Comparison of ENCODE assay signal across 27 cellular contexts in the genomic region with DNA sequence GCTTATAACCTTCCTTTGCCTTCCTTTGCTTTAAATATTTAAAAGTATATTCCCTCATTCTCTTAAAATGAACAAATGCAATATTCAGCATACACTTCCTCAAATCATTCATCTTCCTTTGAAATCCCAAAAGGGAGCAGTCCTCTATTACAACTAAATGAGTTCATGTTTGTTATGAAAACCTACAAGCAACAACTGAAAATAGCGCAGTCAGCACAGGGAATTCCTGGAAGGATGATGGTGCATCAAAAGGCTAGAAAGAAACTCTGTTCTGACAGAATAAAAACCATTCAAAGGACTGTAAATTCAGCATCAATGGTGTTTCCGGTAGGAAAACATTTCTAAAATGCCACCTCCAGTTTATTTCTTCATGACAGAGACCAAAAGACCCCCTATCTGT. TPM values are rescaled to one million over a fixed set of nuclear protein-coding genes. Genes with fewer than 3 reads are reported as not detected.
DNase-seq lines count a peak whose midpoint lies in the region; ATAC-seq, FAIRE-seq and TF ChIP-seq lines count a peak whose summit lies in the region.
"Had no signal": no experiment of that assay in that cellular context is flagged by ENCODE, and none has a peak within 500 bp of the region (broad histone marks: within the 10 kb centered on the region; RNA-seq: fewer than 3 reads in every experiment).

No MANE protein-coding gene starts in this region.

- TF ChIP-seq POLR2A in Peyer's patch (IDR thresholded peaks at IDR 0.05): no peak

- H3K4me3 Mint-ChIP-seq in GM23338 (peak overlapping the region; percentile 80), astrocyte (ENCODE audit: unreplicated experiment) (peak overlapping the region; percentile 92), nephron progenitor cell (peak overlapping the region; percentile 91)
- H3K4me3 Mint-ChIP-seq: activated B cell treated with CpG ODN at 0.5 μM for 24 hours; activated naive CD4-positive, alpha-beta T cell treated with anti-CD3 and anti-CD28 coated beads for 36 hours; activated T-helper 1 cell treated with anti-CD3 and anti-CD28 coated beads, Interleukin-12 subunit alpha, Interleukin-12 subunit beta, Interleukin-2, Interleukin-4 antibody, amounts not matched to agents 30 ng/mL and 10 ng/mL and 1 ng/mL, durations not matched to agents 14 hours and 24 hours and 36 hours; naive thymus-derived CD8-positive, alpha-beta T cell had no signal

- H3K4me1 ChIP-seq in GM23338 (ENCODE audit: insufficient read depth) (peaks cover 60% of the 10 kb centered on the region), astrocyte (ENCODE audit: insufficient read depth, low read length) (peaks cover 11% of the 10 kb centered on the region), Peyer's patch (peaks cover 0 to 26% (median 12%) of the 10 kb centered on the region in 4 donors)
- H3K4me1 ChIP-seq: BE2C had no signal

- ATAC-seq in GM23338: no peak
- ATAC-seq: naive thymus-derived CD8-positive, alpha-beta T cell had no signal

- DNase-seq in GM23338 (ENCODE audit: low spot score) (peak; percentile 36), NCI-H69 (lab: John Stamatoyannopoulos, UW) (peak; percentile 28), astrocyte (ENCODE audit: low read depth) (no peak), nephron progenitor cell (no peak), pons (ENCODE audit: low spot score) (no peak), NCI-H1417 (lab: John Stamatoyannopoulos, UW) (no peak), Peyer's patch (no peak), NCI-H2196 treated with DMSO at 0.1 percent for 48 hours (lab: John Stamatoyannopoulos, UW; ENCODE audit: unreplicated experiment) (no peak)
- DNase-seq: ACHN; activated B cell treated with CpG ODN at 0.5 μM for 24 hours; activated CD4-positive, alpha-beta T cell treated with anti-CD3 and anti-CD28 coated beads, Interleukin-2, amount 50 U/mL, for 4 hours; activated naive CD4-positive, alpha-beta T cell treated with anti-CD3 and anti-CD28 coated beads for 36 hours; adrenal gland; BE2C; effector CD4-positive, alpha-beta T cell; naive thymus-derived CD8-positive, alpha-beta T cell; NCI-H1417 treated with DMSO at 0.1 percent for 48 hours; NCI-H2107; NCI-H446; ovary; SHP77; T1000; trophoblast cell had no signal

- peak overlapping the region; percentile 56 for H3K4me3 ChIP-seq in GM23338
- no peak overlapping the region for H3K4me3 ChIP-seq in astrocyte (ENCODE audit: insufficient read depth, low read depth, low read length)
- no peak overlapping the region for H3K4me3 ChIP-seq in Peyer's patch
- H3K4me3 ChIP-seq: adrenal gland, HAP-1, ovary had no signal

- no peak overlapping the region for H3K27ac Mint-ChIP-seq in GM23338
- peak overlapping the region; percentile 10 for H3K27ac Mint-ChIP-seq in astrocyte (ENCODE audit: unreplicated experiment)
- no peak overlapping the region for H3K27ac Mint-ChIP-seq in nephron progenitor cell
- H3K27ac Mint-ChIP-seq: activated B cell treated with CpG ODN at 0.5 μM for 24 hours; activated naive CD4-positive, alpha-beta T cell treated with anti-CD3 and anti-CD28 coated beads for 36 hours; activated T-helper 1 cell treated with anti-CD3 and anti-CD28 coated beads, Interleukin-12 subunit alpha, Interleukin-12 subunit beta, Interleukin-2, Interleukin-4 antibody, amounts not matched to agents 30 ng/mL and 10 ng/mL and 1 ng/mL, durations not matched to agents 14 hours and 24 hours and 36 hours; naive thymus-derived CD8-positive, alpha-beta T cell had no signal

- no peak overlapping the region for H3K27ac ChIP-seq in GM23338 (ENCODE audit: low read depth)
- H3K27ac ChIP-seq in astrocyte (ENCODE audit: low read depth, low read length): no peak overlapping the region
- H3K27ac ChIP-seq in Peyer's patch: no peak overlapping the region
- H3K27ac ChIP-seq: adrenal gland, KMS-11, ovary had no signal

- H3K9me3 ChIP-seq in astrocyte (ENCODE audit: insufficient read depth, low read depth, low read length) (no peaks in the 10 kb centered on the region), Peyer's patch (no peaks in the 10 kb centered on the region)
- H3K9me3 ChIP-seq: adrenal gland, BE2C, HAP-1, ovary had no signal

- no peak overlapping the region for H2AFZ ChIP-seq in GM23338
- H2AFZ ChIP-seq in astrocyte (ENCODE audit: low read depth, low read length): no peak overlapping the region

- H4K20me1 ChIP-seq in GM23338 (replicated peaks; ENCODE audit: insufficient read depth): peaks cover 19% of the 10 kb centered on the region
- H4K20me1 ChIP-seq in astrocyte (ENCODE audit: insufficient read depth, low read length): peaks cover 22% of the 10 kb centered on the region

- H3K4me1 Mint-ChIP-seq in GM23338: peaks cover 59% of the 10 kb centered on the region
- H3K4me1 Mint-ChIP-seq in astrocyte (ENCODE audit: low read depth, unreplicated experiment): peaks cover 34% of the 10 kb centered on the region
- H3K4me1 Mint-ChIP-seq in nephron progenitor cell: peaks cover 74% of the 10 kb centered on the region

- no peaks in the 10 kb centered on the region for H3K9me2 ChIP-seq in GM23338 (ENCODE audit: insufficient read depth)

- no peaks in the 10 kb centered on the region for H3K9me3 Mint-ChIP-seq in GM23338
- no peaks in the 10 kb centered on the region for H3K9me3 Mint-ChIP-seq in astrocyte (ENCODE audit: unreplicated experiment)
- H3K9me3 Mint-ChIP-seq in nephron progenitor cell: peaks cover 3% of the 10 kb centered on the region
- H3K9me3 Mint-ChIP-seq: activated B cell treated with CpG ODN at 0.5 μM for 24 hours; activated naive CD4-positive, alpha-beta T cell treated with anti-CD3 and anti-CD28 coated beads for 36 hours; activated T-helper 1 cell treated with anti-CD3 and anti-CD28 coated beads, Interleukin-12 subunit alpha, Interleukin-12 subunit beta, Interleukin-2, Interleukin-4 antibody, amounts not matched to agents 30 ng/mL and 10 ng/mL and 1 ng/mL, durations not matched to agents 14 hours and 24 hours and 36 hours; naive thymus-derived CD8-positive, alpha-beta T cell had no signal

- H3K79me2 ChIP-seq in GM23338 (replicated peaks; ENCODE audit: insufficient read depth) (peaks cover 66% of the 10 kb centered on the region), astrocyte (ENCODE audit: insufficient read depth, low read length) (no peaks in the 10 kb centered on the region)

- H3K27me3 ChIP-seq in GM23338 (ENCODE audit: insufficient read depth) (peaks cover 43% of the 10 kb centered on the region), astrocyte (ENCODE audit: insufficient read depth, low read length) (peaks cover 49% of the 10 kb centered on the region), Peyer's patch (no peaks in the 10 kb centered on the region)
- H3K27me3 ChIP-seq: ovary had no signal

- no peak for FAIRE-seq in astrocyte (lab: Jason Lieb, UNC)
- FAIRE-seq: bronchial epithelial cell had no signal

- H3K36me3 Mint-ChIP-seq in GM23338 (ENCODE audit: low read depth) (no peaks in the 10 kb centered on the region), astrocyte (ENCODE audit: low read depth, unreplicated experiment) (no peaks in the 10 kb centered on the region), nephron progenitor cell (ENCODE audit: low read depth) (peaks cover 6% of the 10 kb centered on the region)
- H3K36me3 Mint-ChIP-seq: naive thymus-derived CD8-positive, alpha-beta T cell had no signal

- no peak overlapping the region for H3K9ac ChIP-seq in astrocyte (ENCODE audit: low read length)
- H3K9ac ChIP-seq: KMS-11 had no signal

- H3K36me3 ChIP-seq in GM23338 (ENCODE audit: insufficient read depth) (no peaks in the 10 kb centered on the region), astrocyte (ENCODE audit: insufficient read depth, low read length) (no peaks in the 10 kb centered on the region), Peyer's patch (no peaks in the 10 kb centered on the region)
- H3K36me3 ChIP-seq: adrenal gland, BE2C, HAP-1, ovary had no signal

- peaks cover 3% of the 10 kb centered on the region; the same call in 1 of the 2 replicates for H3F3A ChIP-seq in GM23338 (replicated peaks; ENCODE audit: low read depth)

- H3K4me2 ChIP-seq in GM23338: peak overlapping the region; percentile 73
- H3K4me2 ChIP-seq in astrocyte (ENCODE audit: low read length): no peak overlapping the region
- H3K4me2 ChIP-seq: KMS-11 had no signal

- no peak for TF ChIP-seq CTCF in GM23338 (conservative IDR thresholded peaks at IDR 0.05; ENCODE audit: low read depth in 2 of 2)
- no peak for TF ChIP-seq CTCF in astrocyte (IDR thresholded peaks at IDR 0.05; ENCODE audit: insufficient read depth, low read depth, low read length)
- no peak for TF ChIP-seq CTCF in nephron progenitor cell (IDR thresholded peaks at IDR 0.05)
- TF ChIP-seq CTCF in Peyer's patch (IDR thresholded peaks at IDR 0.05): no peak

- H3K27me3 Mint-ChIP-seq in GM23338 (ENCODE audit: insufficient read depth, low read depth, poor library complexity): peaks cover 13% of the 10 kb centered on the region
- no peaks in the 10 kb centered on the region for H3K27me3 Mint-ChIP-seq in astrocyte (ENCODE audit: low read depth, unreplicated experiment)
- peaks cover 4% of the 10 kb centered on the region for H3K27me3 Mint-ChIP-seq in nephron progenitor cell (ENCODE audit: low read depth, poor library complexity)

RNA-seq across cellular contexts. Expression of gene NR6A1, which starts 3.3 kb away (rescaled TPM):
- total RNA-seq in GM23338 (2014; rRNA removed; shearing (Covaris generic)): 125 and 139 TPM in 2 replicates
- polyA plus RNA-seq in GM23338 (2016; fragmentation: Nextera tagmentation; extraction: Ambion mirVana): 40.9 and 44.2 TPM in 2 replicates
- total RNA-seq in astrocyte (14.5 and 20.8 TPM in 2 replicates), Peyer's patch (10 to 100 TPM; 10.7 to 43.0 (median 28.1) TPM)
- polyA plus RNA-seq: naive thymus-derived CD8-positive, alpha-beta T cell had no signal

RNA-seq across cellular contexts. Expression of gene OLFML2A, which starts 9.1 kb away (rescaled TPM):
- 6.4 and 6.7 TPM in 2 replicates for total RNA-seq in GM23338 (2014; rRNA removed; shearing (Covaris generic))
- 1.1 TPM in 2 replicates for polyA plus RNA-seq in GM23338 (2016; fragmentation: Nextera tagmentation; extraction: Ambion mirVana)
- total RNA-seq in astrocyte (148 and 179 TPM in 2 replicates), Peyer's patch (10 to 100 TPM in 1 of 4 donors, 1 to 10 TPM in 2, under 1 TPM in 1; 0.88 to 10.0 (median 8.7) TPM)
- total RNA-seq: activated naive CD4-positive, alpha-beta T cell treated with anti-CD3 and anti-CD28 coated beads for 36 hours; activated T-helper 1 cell treated with anti-CD3 and anti-CD28 coated beads, Interleukin-12 subunit alpha, Interleukin-12 subunit beta, Interleukin-2, Interleukin-4 antibody, amounts not matched to agents 30 ng/mL and 10 ng/mL and 1 ng/mL, durations not matched to agents 14 hours and 24 hours and 36 hours had no signal
- polyA plus RNA-seq: naive thymus-derived CD8-positive, alpha-beta T cell had no signal

Comparison
In these comparisons a context has a peak if more than half of its experiments do, and no peak if none do; other contexts are left out.
1. DNase-seq: peak in GM23338 (single experiment) and NCI-H69 (single experiment); none in astrocyte (single experiment), nephron progenitor cell (single experiment), pons (single experiment), NCI-H1417 (0 of 3), Peyer's patch (0 of 3) and NCI-H2196 treated with DMSO at 0.1 percent for 48 hours (single experiment).
2. RNA of gene OLFML2A, which starts 9.1 kb away (total RNA-seq): 148 to 179 TPM in astrocyte; 0.88 to 10.0 TPM in Peyer's patch and 6.4 to 6.7 TPM in GM23338; every median in the first group is over 10 times any median in the second.
3. Peak in every context shown above with its lines, with median percentiles within 50 percentile points of each other: H3K4me3 Mint-ChIP-seq.